8 cellular contexts compared by ENCODE assay signal in genomic region chr15:101242160-101242998, GRCh38. TPM values are rescaled to one million over a fixed set of nuclear protein-coding genes. Genes with fewer than 3 reads are reported as not detected.
A peak's percentile ranks its signal among the peaks of the same experiment; 100 is the strongest.
DNase-seq lines count a peak whose midpoint lies in the region; ATAC-seq, FAIRE-seq and TF ChIP-seq lines count a peak whose summit lies in the region.

No MANE protein-coding gene starts in this region.

- H3K9me3 ChIP-seq in SU-DHL-6 (ENCODE audit: insufficient read depth, low read length) (no peaks in the 10 kb centered on the region), breast epithelium (no peaks in the 10 kb centered on the region), neural progenitor cell (ENCODE audit: low read depth) (no peaks in the 10 kb centered on the region)

- H3K4me3 ChIP-seq in SU-DHL-6 (ENCODE audit: insufficient read depth, low read length, poor library complexity, severe bottlenecking) (peak overlapping the region; percentile 26), breast epithelium (peak overlapping the region in 1 of 3 donors; percentile 30), neural progenitor cell (no peak overlapping the region)

- H2AFZ ChIP-seq in SU-DHL-6 (ENCODE audit: low read depth, low read length, severe bottlenecking) (no peak overlapping the region), neural progenitor cell (replicated peaks) (no peak overlapping the region)

- H3K79me2 ChIP-seq in SU-DHL-6 (ENCODE audit: insufficient read depth, low read length): peaks cover 84% of the 10 kb centered on the region
- H3K79me2 ChIP-seq in neural progenitor cell (ENCODE audit: low read depth): peaks cover 100% of the 10 kb centered on the region

- H3F3A ChIP-seq in SU-DHL-6 (ENCODE audit: insufficient read depth) (peaks cover 12% of the 10 kb centered on the region; the same call in 1 of the 2 replicates), neural progenitor cell (ENCODE audit: low read depth) (peaks cover 16% of the 10 kb centered on the region)

- peak overlapping the region; percentile 65 for H3K4me2 ChIP-seq in SU-DHL-6 (ENCODE audit: low read depth, low read length, poor library complexity, severe bottlenecking)
- peak overlapping the region; percentile 30 for H3K4me2 ChIP-seq in neural progenitor cell

- peaks cover 12% of the 10 kb centered on the region for H3K9me3 Mint-ChIP-seq in neural progenitor cell

- no peak for TF ChIP-seq POLR2A in breast epithelium (IDR thresholded peaks at IDR 0.05)

- H3K27ac Mint-ChIP-seq in neural progenitor cell: no peak overlapping the region

- DNase-seq in activated naive CD4-positive, alpha-beta T cell treated with Interleukin-2 at 50 U/mL for 16 hours: peak; percentile 44
- DNase-seq in activated naive CD4-positive, alpha-beta T cell treated with anti-CD3 and anti-CD28 coated beads, Interleukin-2, amount 50 U/mL, for 16 hours: no peak
- DNase-seq in breast epithelium (ENCODE audit: low spot score in 2 of 2): no peak
- no peak for DNase-seq in neural progenitor cell (ENCODE audit: low spot score)
- DNase-seq in urothelium cell line (ENCODE audit: low spot score): no peak
- no peak for DNase-seq in HuH-7 (ENCODE audit: low spot score)

- H3K4me1 Mint-ChIP-seq in neural progenitor cell: peaks cover 32% of the 10 kb centered on the region

- no peak overlapping the region for H3K4me3 Mint-ChIP-seq in neural progenitor cell

- H3K9ac ChIP-seq in SU-DHL-6 (ENCODE audit: low read length): peak overlapping the region; percentile 29; the same call in 1 of the 2 replicates
- H3K9ac ChIP-seq in neural progenitor cell: no peak overlapping the region

- peak; percentile 82 for ATAC-seq in HG03066 (IDR thresholded peaks at IDR 0.05; ENCODE audit: low read depth, unreplicated experiment)

- intact Hi-C loops in breast epithelium (cut with DNase I; ENCODE audit: low total_unique reads): no loop called here

- TF ChIP-seq CTCF in SU-DHL-6 (IDR thresholded peaks at IDR 0.05; ENCODE audit: insufficient read depth, low read length, poor library complexity, severe bottlenecking): no peak
- TF ChIP-seq CTCF in breast epithelium (IDR thresholded peaks at IDR 0.05): no peak
- TF ChIP-seq CTCF in neural progenitor cell (IDR thresholded peaks at IDR 0.05): no peak

- FAIRE-seq in urothelium cell line (lab: Jason Lieb, UNC): no peak

- H3K9me2 ChIP-seq in SU-DHL-6 (replicated peaks; ENCODE audit: insufficient read depth, low read length): no peaks in the 10 kb centered on the region

- no peaks in the 10 kb centered on the region for H3K36me3 ChIP-seq in SU-DHL-6 (ENCODE audit: low read length)
- H3K36me3 ChIP-seq in breast epithelium: no peaks in the 10 kb centered on the region
- no peaks in the 10 kb centered on the region for H3K36me3 ChIP-seq in neural progenitor cell

- peaks cover 5% of the 10 kb centered on the region; the same call in 1 of the 2 replicates for H4K20me1 ChIP-seq in SU-DHL-6 (ENCODE audit: low read depth, low read length)
- peaks cover 99% of the 10 kb centered on the region for H4K20me1 ChIP-seq in neural progenitor cell (ENCODE audit: low read depth)

- H3K27me3 ChIP-seq in SU-DHL-6 (ENCODE audit: low read length): no peaks in the 10 kb centered on the region
- H3K27me3 ChIP-seq in breast epithelium: no peaks in the 10 kb centered on the region
- no peaks in the 10 kb centered on the region for H3K27me3 ChIP-seq in neural progenitor cell

- peaks cover 36% of the 10 kb centered on the region for H3K36me3 Mint-ChIP-seq in neural progenitor cell

- H3K27ac ChIP-seq in SU-DHL-6 (ENCODE audit: low read depth, low read length) (peak overlapping the region; percentile 68), breast epithelium (peak overlapping the region; percentile 53 to 61), neural progenitor cell (no peak overlapping the region)

- H3K4me1 ChIP-seq in breast epithelium: peaks cover 14 to 30% of the 10 kb centered on the region in 2 donors
- peaks cover 15% of the 10 kb centered on the region for H3K4me1 ChIP-seq in neural progenitor cell

- H3K27me3 Mint-ChIP-seq in neural progenitor cell (ENCODE audit: insufficient read depth, low read depth): no peaks in the 10 kb centered on the region

RNA-seq across cellular contexts. Expression of gene CHSY1, which starts 9.5 kb away (rescaled TPM):
- 10 to 100 TPM; 22.6 to 36.7 (median 33.4) TPM for total RNA-seq in breast epithelium
- total RNA-seq in neural progenitor cell (ENCODE audit: low replicate concordance): 23.3 TPM in 2 replicates

RNA-seq across cellular contexts. Expression of gene SELENOS, which starts 34.9 kb away (rescaled TPM):
- total RNA-seq in breast epithelium (10 to 100 TPM; 56.1 to 76.8 (median 76.4) TPM), neural progenitor cell (ENCODE audit: low replicate concordance) (26.0 and 39.1 TPM in 2 replicates)

RNA-seq across cellular contexts. Expression of gene SNRPA1, which starts 52.7 kb away (rescaled TPM):
- total RNA-seq in breast epithelium (10 to 100 TPM; 26.4 to 51.1 (median 44.3) TPM), neural progenitor cell (ENCODE audit: low replicate concordance) (64.6 and 98.0 TPM in 2 replicates)
